ENCODE assay signal across 20 cellular contexts in genomic region chr2:137091704-137092103, GRCh38.
"Had no signal": no experiment of that assay in that cellular context is flagged by ENCODE, and none has a peak within 500 bp of the region (broad histone marks: within the 10 kb centered on the region; RNA-seq: fewer than 3 reads in every experiment).

No MANE protein-coding gene starts in this region.

- H3K9me3 ChIP-seq: body of pancreas, colonic mucosa, transverse colon, vagina had no signal

- H3K36me3 ChIP-seq: colonic mucosa, gastroesophageal sphincter, heart left ventricle, transverse colon, vagina had no signal

- H3K27ac ChIP-seq: body of pancreas, colonic mucosa, gastroesophageal sphincter, heart left ventricle, transverse colon, vagina had no signal

- ATAC-seq: activated T-cell treated with anti-CD3 and anti-CD28 coated beads, Interleukin-2, amount 50 U/mL, for 4 hours; body of pancreas; gastroesophageal sphincter; heart left ventricle; left ventricle myocardium superior; stimulated activated naive CD8-positive, alpha-beta T cell treated with anti-CD3 and anti-CD28 coated beads, Interleukin-15, Interleukin-2, amounts not matched to agents 100 U/mL and 50 U/mL, for 24 hours had no signal

- H3K4me1 ChIP-seq: body of pancreas, colonic mucosa, gastroesophageal sphincter, heart left ventricle, transverse colon, vagina had no signal

- H3K27me3 ChIP-seq: body of pancreas, colonic mucosa, gastroesophageal sphincter, heart left ventricle, transverse colon, vagina had no signal

- DNase-seq: activated CD4-positive, alpha-beta memory T cell treated with anti-CD3 and anti-CD28 coated beads, Interleukin-2, amount 10 ng/mL, durations not matched to agents 7 days and 5 days; activated CD4-positive, alpha-beta T cell treated with anti-CD3 and anti-CD28 coated beads for 48 hours; activated CD4-positive, CD25-positive, alpha-beta regulatory T cell; activated naive CD4-positive, alpha-beta T cell treated with anti-CD3 and anti-CD28 coated beads for 36 hours; activated T-cell treated with anti-CD3 and anti-CD28 coated beads, Interleukin-2, amount 50 U/mL, for 4 hours; body of pancreas; central memory CD4-positive, alpha-beta T cell; colonic mucosa; erythroblast; heart left ventricle; kidney glomerular epithelial cell; left ventricle myocardium superior; naive B cell; retina; stimulated activated CD4-positive, alpha-beta T cell treated with anti-CD3 and anti-CD28 coated beads, Interleukin-2, amount 100 ng/mL, for 24 hours; stimulated activated naive CD8-positive, alpha-beta T cell treated with anti-CD3 and anti-CD28 coated beads, Interleukin-15, Interleukin-2, amounts not matched to agents 100 U/mL and 50 U/mL, for 24 hours; T-helper 9 cell; transverse colon had no signal

- H3K4me3 ChIP-seq: body of pancreas, colonic mucosa, gastroesophageal sphincter, heart left ventricle, transverse colon, vagina had no signal
